Comparison of ENCODE assay signal across 11 cellular contexts in the genomic region with DNA sequence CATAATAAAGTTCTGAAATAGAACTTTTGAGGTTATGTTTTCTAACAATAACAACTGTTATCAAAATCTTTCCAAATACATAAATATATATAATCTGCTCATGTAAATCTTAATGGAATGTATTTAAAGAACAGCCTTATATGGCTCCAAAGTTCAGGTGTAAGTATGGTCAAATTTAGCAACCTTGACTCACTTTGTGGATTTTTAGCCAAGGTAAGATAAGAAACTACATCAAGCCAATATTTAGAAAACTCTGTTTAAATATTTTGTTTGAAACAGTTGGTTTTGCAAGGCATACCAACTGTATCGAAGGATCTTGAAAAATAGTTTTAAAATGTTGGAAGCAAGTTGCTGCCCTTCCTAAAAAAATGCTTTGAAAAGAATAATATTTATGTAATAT.
"Had no signal": no experiment of that assay in that cellular context is flagged by ENCODE, and none has a peak within 500 bp of the region (broad histone marks: within the 10 kb centered on the region; RNA-seq: fewer than 3 reads in every experiment).

No MANE protein-coding gene starts in this region.

- DNase-seq: GM23248, GOT3, H7, H9, HCEC 1CT, HFFc6 had no signal

- H3K9me3 ChIP-seq: HAP-1 had no signal

- H2AFZ ChIP-seq: GM23248, GM23338 had no signal

- H3K4me2 ChIP-seq: GM23338 had no signal

- ATAC-seq: GM23338, HCT116 had no signal

- H3K36me3 ChIP-seq: HAP-1 had no signal

- H3K9ac ChIP-seq: GM23248 had no signal

- H3K27ac ChIP-seq: GM23248 had no signal

- H3K4me3 ChIP-seq: GM23248, GM23338, HAP-1 had no signal

- FAIRE-seq: H1, H54 had no signal
